Comparison of ENCODE assay signal across 1 cellular context in genomic region chr19:10762656-10763055, GRCh38.
TF ChIP-seq lines count a peak whose summit lies in the region.

No MANE protein-coding gene starts in this region.

TF ChIP-seq in HCT116, 20 proteins besides CTCF, POLR2A, EP300 and RAD21 (continued from another document):
- TF ChIP-seq ZBTB33 (IDR thresholded peaks at IDR 0.05; ENCODE audit: extremely low read depth, insufficient replicate concordance, low read length) (no peak), SP1 (IDR thresholded peaks at IDR 0.05; ENCODE audit: low read depth) (no peak), SIN3A (IDR thresholded peaks at IDR 0.05; ENCODE audit: low read depth) (no peak), CBX3 (IDR thresholded peaks at IDR 0.05; ENCODE audit: low read depth) (no peak), FOSL1 (IDR thresholded peaks at IDR 0.05; ENCODE audit: low read depth) (no peak)
TF ChIP-seq in HCT116: peak in this region for 0.
